ENCODE assay signal across 16 cellular contexts in the genomic region with DNA sequence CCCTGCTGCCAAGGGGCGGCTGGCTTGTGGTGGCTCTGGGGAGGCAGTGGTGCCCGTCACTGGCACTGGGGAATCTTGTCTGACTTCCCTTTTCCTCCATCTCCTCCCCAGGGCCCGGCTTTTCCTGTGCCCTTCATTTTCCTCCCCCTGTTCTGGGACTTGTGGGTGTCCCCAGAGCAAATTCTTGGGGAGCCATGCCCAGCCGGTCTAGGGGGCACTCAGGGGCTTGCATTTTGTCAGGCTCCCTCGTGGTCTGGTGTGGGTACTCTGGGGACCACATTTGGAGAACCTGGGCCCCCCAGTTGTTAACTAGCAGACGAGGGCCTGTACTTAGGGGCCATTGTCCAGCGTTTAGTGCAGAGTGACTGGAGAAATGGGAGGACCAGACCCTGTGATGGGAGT.
A peak's percentile ranks its signal among the peaks of the same experiment; 100 is the strongest.
DNase-seq lines count a peak whose midpoint lies in the region; ATAC-seq, FAIRE-seq and TF ChIP-seq lines count a peak whose summit lies in the region.
"Had no signal": no experiment of that assay in that cellular context is flagged by ENCODE, and none has a peak within 500 bp of the region (broad histone marks: within the 10 kb centered on the region; RNA-seq: fewer than 3 reads in every experiment).

No MANE protein-coding gene starts in this region.

- intact Hi-C loops in activated CD4-positive, alpha-beta memory T cell treated with anti-CD3 and anti-CD28 coated beads for 36 hours (cut with micrococcal nuclease) = no loop called here
- intact Hi-C loops in dendritic cell treated with granulocyte-macrophage colony-stimulating factor and Interleukin-4, amounts not matched to agents 40 ng/mL and 50 ng/mL, for 4 days (cut with micrococcal nuclease) = no loop called here

- H3K4me1 Mint-ChIP-seq in activated CD4-positive, alpha-beta memory T cell treated with anti-CD3 and anti-CD28 coated beads for 36 hours (ENCODE audit: low read depth) = no peaks in the 10 kb centered on the region
- H3K4me1 Mint-ChIP-seq in activated CD4-positive, alpha-beta memory T cell treated with anti-CD3 and anti-CD28 coated beads, Interleukin-2, amount 10 ng/mL, durations not matched to agents 7 days and 5 days = no peaks in the 10 kb centered on the region
- peaks cover 57% of the 10 kb centered on the region for H3K4me1 Mint-ChIP-seq in dendritic cell treated with granulocyte-macrophage colony-stimulating factor and Interleukin-4, amounts not matched to agents 40 ng/mL and 50 ng/mL, for 4 days (ENCODE audit: low read depth)
- H3K4me1 Mint-ChIP-seq: activated CD4-positive, alpha-beta T cell treated with anti-CD3 and anti-CD28 coated beads, Interleukin-2, amount 10 ng/mL, durations not matched to agents 7 days and 5 days; CD4-positive, alpha-beta memory T cell had no signal

- no peak for TF ChIP-seq CTCF in thoracic aorta (IDR thresholded peaks at IDR 0.05)

- ATAC-seq in thoracic aorta (ENCODE audit: insufficient number of reproducible peaks, low FRiP score, low read depth) (no peak), HG03135 (IDR thresholded peaks at IDR 0.05; ENCODE audit: unreplicated experiment) (no peak)

- H3K36me3 ChIP-seq in thoracic aorta = no peaks in the 10 kb centered on the region

- no peak overlapping the region for H3K27ac ChIP-seq in thoracic aorta

- no peaks in the 10 kb centered on the region for H3K9me3 ChIP-seq in thoracic aorta

- POLR2A ChIA-PET in activated CD4-positive, alpha-beta memory T cell treated with anti-CD3 and anti-CD28 coated beads for 36 hours (lab: Charles Lee) = no interaction called here
- POLR2A ChIA-PET in activated CD4-positive, alpha-beta memory T cell treated with anti-CD3 and anti-CD28 coated beads, Interleukin-2, amount 10 ng/mL, durations not matched to agents 7 days and 5 days (lab: Charles Lee) = no interaction called here

- no peak for FAIRE-seq in GM12892 (lab: Jason Lieb, UNC)

- no peak overlapping the region for H3K4me3 Mint-ChIP-seq in activated CD4-positive, alpha-beta memory T cell treated with anti-CD3 and anti-CD28 coated beads for 36 hours
- no peak overlapping the region for H3K4me3 Mint-ChIP-seq in activated CD4-positive, alpha-beta memory T cell treated with anti-CD3 and anti-CD28 coated beads, Interleukin-2, amount 10 ng/mL, durations not matched to agents 7 days and 5 days
- peak overlapping the region; percentile 85 for H3K4me3 Mint-ChIP-seq in dendritic cell treated with granulocyte-macrophage colony-stimulating factor and Interleukin-4, amounts not matched to agents 40 ng/mL and 50 ng/mL, for 4 days
- H3K4me3 Mint-ChIP-seq: activated CD4-positive, alpha-beta T cell treated with anti-CD3 and anti-CD28 coated beads, Interleukin-2, amount 10 ng/mL, durations not matched to agents 7 days and 5 days; CD4-positive, alpha-beta memory T cell; nephron progenitor cell had no signal

- no peak for TF ChIP-seq POLR2A in GM12892 (IDR thresholded peaks at IDR 0.05; ENCODE audit: low read depth, low read length)

- no peaks in the 10 kb centered on the region for H3K4me1 ChIP-seq in thoracic aorta (ENCODE audit: control insufficient read depth in 1 of 2, low read depth in 2 of 2)

- H3K4me3 ChIP-seq in thoracic aorta = peak overlapping the region; percentile 64
- H3K4me3 ChIP-seq: smooth muscle cell had no signal

- DNase-seq in activated CD4-positive, alpha-beta memory T cell treated with anti-CD3 and anti-CD28 coated beads for 36 hours = peak; percentile 1
- no peak for DNase-seq in activated CD4-positive, alpha-beta memory T cell treated with anti-CD3 and anti-CD28 coated beads, Interleukin-2, amount 10 ng/mL, durations not matched to agents 7 days and 5 days
- DNase-seq in mesenteric fat pad (ENCODE audit: low spot score) (peak; percentile 71), thoracic aorta (ENCODE audit: low spot score) (no peak), NCI-H146 (lab: John Stamatoyannopoulos, UW) (no peak), GM12892 (ENCODE audit: insufficient read length) (no peak)
- DNase-seq: CD4-positive, alpha-beta memory T cell; NCI-H1105; NK-92 treated with Interleukin-12 subunit alpha and Interleukin-12 subunit beta, amount 100 ng/mL, for 24 hours; SIG-M5; stimulated activated naive CD4-positive, alpha-beta T cell treated with Interleukin-2 at 50 U/mL for 16 hours had no signal

- no peaks in the 10 kb centered on the region for H3K27me3 Mint-ChIP-seq in activated CD4-positive, alpha-beta memory T cell treated with anti-CD3 and anti-CD28 coated beads for 36 hours
- H3K27me3 Mint-ChIP-seq in activated CD4-positive, alpha-beta memory T cell treated with anti-CD3 and anti-CD28 coated beads, Interleukin-2, amount 10 ng/mL, durations not matched to agents 7 days and 5 days = no peaks in the 10 kb centered on the region
- peaks cover 4% of the 10 kb centered on the region for H3K27me3 Mint-ChIP-seq in dendritic cell treated with granulocyte-macrophage colony-stimulating factor and Interleukin-4, amounts not matched to agents 40 ng/mL and 50 ng/mL, for 4 days
- H3K27me3 Mint-ChIP-seq: activated CD4-positive, alpha-beta T cell treated with anti-CD3 and anti-CD28 coated beads, Interleukin-2, amount 10 ng/mL, durations not matched to agents 7 days and 5 days; CD4-positive, alpha-beta memory T cell had no signal

- no peak overlapping the region for H3K27ac Mint-ChIP-seq in activated CD4-positive, alpha-beta memory T cell treated with anti-CD3 and anti-CD28 coated beads for 36 hours
- no peak overlapping the region for H3K27ac Mint-ChIP-seq in activated CD4-positive, alpha-beta memory T cell treated with anti-CD3 and anti-CD28 coated beads, Interleukin-2, amount 10 ng/mL, durations not matched to agents 7 days and 5 days
- peak overlapping the region; percentile 85 for H3K27ac Mint-ChIP-seq in dendritic cell treated with granulocyte-macrophage colony-stimulating factor and Interleukin-4, amounts not matched to agents 40 ng/mL and 50 ng/mL, for 4 days
- H3K27ac Mint-ChIP-seq: activated CD4-positive, alpha-beta T cell treated with anti-CD3 and anti-CD28 coated beads, Interleukin-2, amount 10 ng/mL, durations not matched to agents 7 days and 5 days; CD4-positive, alpha-beta memory T cell; nephron progenitor cell had no signal

- CTCF ChIA-PET in activated CD4-positive, alpha-beta memory T cell treated with anti-CD3 and anti-CD28 coated beads for 36 hours (lab: Charles Lee) = no interaction called here
- CTCF ChIA-PET in activated CD4-positive, alpha-beta memory T cell treated with anti-CD3 and anti-CD28 coated beads, Interleukin-2, amount 10 ng/mL, durations not matched to agents 7 days and 5 days (lab: Charles Lee) = no interaction called here

- no peaks in the 10 kb centered on the region for H3K27me3 ChIP-seq in thoracic aorta (replicated peaks; ENCODE audit: insufficient read depth)

- no peaks in the 10 kb centered on the region for H3K9me3 Mint-ChIP-seq in activated CD4-positive, alpha-beta memory T cell treated with anti-CD3 and anti-CD28 coated beads for 36 hours
- no peaks in the 10 kb centered on the region for H3K9me3 Mint-ChIP-seq in activated CD4-positive, alpha-beta memory T cell treated with anti-CD3 and anti-CD28 coated beads, Interleukin-2, amount 10 ng/mL, durations not matched to agents 7 days and 5 days
- H3K9me3 Mint-ChIP-seq in dendritic cell treated with granulocyte-macrophage colony-stimulating factor and Interleukin-4, amounts not matched to agents 40 ng/mL and 50 ng/mL, for 4 days = no peaks in the 10 kb centered on the region
- H3K9me3 Mint-ChIP-seq: activated CD4-positive, alpha-beta T cell treated with anti-CD3 and anti-CD28 coated beads, Interleukin-2, amount 10 ng/mL, durations not matched to agents 7 days and 5 days; CD4-positive, alpha-beta memory T cell; nephron progenitor cell had no signal

- no peaks in the 10 kb centered on the region for H3K36me3 Mint-ChIP-seq in activated CD4-positive, alpha-beta memory T cell treated with anti-CD3 and anti-CD28 coated beads for 36 hours
- H3K36me3 Mint-ChIP-seq in activated CD4-positive, alpha-beta memory T cell treated with anti-CD3 and anti-CD28 coated beads, Interleukin-2, amount 10 ng/mL, durations not matched to agents 7 days and 5 days (ENCODE audit: low read depth) = no peaks in the 10 kb centered on the region
- peaks cover 39% of the 10 kb centered on the region for H3K36me3 Mint-ChIP-seq in dendritic cell treated with granulocyte-macrophage colony-stimulating factor and Interleukin-4, amounts not matched to agents 40 ng/mL and 50 ng/mL, for 4 days (ENCODE audit: low read depth)
- H3K36me3 Mint-ChIP-seq: CD4-positive, alpha-beta memory T cell had no signal

Comparison
In these comparisons a context has a peak if more than half of its experiments do, and no peak if none do; other contexts are left out.
1. DNase-seq: peak in activated CD4-positive, alpha-beta memory T cell treated with anti-CD3 and anti-CD28 coated beads for 36 hours (single experiment) and mesenteric fat pad (single experiment); none in activated CD4-positive, alpha-beta memory T cell treated with anti-CD3 and anti-CD28 coated beads, Interleukin-2, amount 10 ng/mL, durations not matched to agents 7 days and 5 days (single experiment), thoracic aorta (single experiment), NCI-H146 (single experiment) and GM12892 (single experiment).